In genomic region chr1:193654951-193655705, GRCh38 we compare ENCODE assay signal across 16 cellular contexts.
A peak's percentile ranks its signal among the peaks of the same experiment; 100 is the strongest.
DNase-seq lines count a peak whose midpoint lies in the region; ATAC-seq and TF ChIP-seq lines count a peak whose summit lies in the region.
"Had no signal": no experiment of that assay in that cellular context is flagged by ENCODE, and none has a peak within 500 bp of the region (broad histone marks: within the 10 kb centered on the region; RNA-seq: fewer than 3 reads in every experiment).

No MANE protein-coding gene starts in this region.

- no peaks in the 10 kb centered on the region for H3K4me1 Mint-ChIP-seq in stimulated activated naive B cell treated with anti-CD40 and anti-IgM and Interleukin-4, amounts not matched to agents 10 μg/mL and 1 μg/mL and 100 μg/mL, for 72 hours
- H3K4me1 Mint-ChIP-seq: CD8-positive, alpha-beta memory T cell; stimulated activated naive CD8-positive, alpha-beta T cell treated with anti-CD3 and anti-CD28 coated beads, Interleukin-15, amount 100 ng/mL, for 72 hours had no signal

- H3K9me3 Mint-ChIP-seq in stimulated activated naive B cell treated with anti-CD40 and anti-IgM and Interleukin-4, amounts not matched to agents 10 μg/mL and 1 μg/mL and 100 μg/mL, for 72 hours, result peaks cover 16 to 18% of the 10 kb centered on the region in 2 donors

- H3K27ac Mint-ChIP-seq in stimulated activated naive B cell treated with anti-CD40 and anti-IgM and Interleukin-4, amounts not matched to agents 10 μg/mL and 1 μg/mL and 100 μg/mL, for 72 hours, result peak overlapping the region; percentile 11
- H3K27ac Mint-ChIP-seq: activated CD4-positive, alpha-beta T cell treated with anti-CD3 and anti-CD28 coated beads, Interleukin-2, amount 10 ng/mL, durations not matched to agents 24 days and 14 days; activated T-cell treated with anti-CD3 and anti-CD28 coated beads, Interleukin-2, amount 50 U/mL, for 24 hours; CD8-positive, alpha-beta memory T cell; stimulated activated naive CD8-positive, alpha-beta T cell treated with anti-CD3 and anti-CD28 coated beads, Interleukin-15, amount 100 ng/mL, for 72 hours had no signal

- DNase-seq in Right ventricle myocardium inferior (ENCODE audit: missing footprints) (no peak), cardiac septum (ENCODE audit: low spot score) (no peak), T1000 (lab: John Stamatoyannopoulos, UW) (peak; percentile 44), fibroblast of pulmonary artery (ENCODE audit: low read depth) (peak; percentile 29), cortex of kidney (lab: John Stamatoyannopoulos, UW) (no peak), DMS 273 treated with DMSO at 0.1 percent for 48 hours (lab: John Stamatoyannopoulos, UW) (no peak)
- DNase-seq in stimulated activated naive B cell treated with anti-CD40 and anti-IgM and Interleukin-4, amounts not matched to agents 10 μg/mL and 1 μg/mL and 100 μg/mL, for 72 hours, result no peak
- DNase-seq: ACHN; activated CD4-positive, alpha-beta T cell treated with anti-CD3 and anti-CD28 coated beads, Interleukin-2, amount 10 ng/mL, durations not matched to agents 24 days and 14 days; activated T-cell treated with anti-CD3 and anti-CD28 coated beads, Interleukin-2, amount 50 U/mL, for 24 hours; CD8-positive, alpha-beta memory T cell; colonic mucosa; NCI-H526 treated with DMSO at 0.1 percent for 48 hours; nucleus accumbens; stimulated activated naive CD8-positive, alpha-beta T cell treated with anti-CD3 and anti-CD28 coated beads, Interleukin-15, amount 100 ng/mL, for 72 hours had no signal

- H3K4me3 Mint-ChIP-seq in stimulated activated naive B cell treated with anti-CD40 and anti-IgM and Interleukin-4, amounts not matched to agents 10 μg/mL and 1 μg/mL and 100 μg/mL, for 72 hours, result no peak overlapping the region
- H3K4me3 Mint-ChIP-seq: activated CD4-positive, alpha-beta T cell treated with anti-CD3 and anti-CD28 coated beads, Interleukin-2, amount 10 ng/mL, durations not matched to agents 24 days and 14 days; activated T-cell treated with anti-CD3 and anti-CD28 coated beads, Interleukin-2, amount 50 U/mL, for 24 hours; CD8-positive, alpha-beta memory T cell; stimulated activated naive CD8-positive, alpha-beta T cell treated with anti-CD3 and anti-CD28 coated beads, Interleukin-15, amount 100 ng/mL, for 72 hours had no signal

- peaks cover 4 to 10% of the 10 kb centered on the region in 2 donors for H3K36me3 Mint-ChIP-seq in stimulated activated naive B cell treated with anti-CD40 and anti-IgM and Interleukin-4, amounts not matched to agents 10 μg/mL and 1 μg/mL and 100 μg/mL, for 72 hours

- no peak for TF ChIP-seq CTCF in fibroblast of pulmonary artery (IDR thresholded peaks at IDR 0.05; ENCODE audit: low read length, missing control alignments)

- H3K27me3 Mint-ChIP-seq in stimulated activated naive B cell treated with anti-CD40 and anti-IgM and Interleukin-4, amounts not matched to agents 10 μg/mL and 1 μg/mL and 100 μg/mL, for 72 hours, result peaks cover 13 to 25% of the 10 kb centered on the region in 2 donors
- H3K27me3 Mint-ChIP-seq: activated CD4-positive, alpha-beta T cell treated with anti-CD3 and anti-CD28 coated beads, Interleukin-2, amount 10 ng/mL, durations not matched to agents 24 days and 14 days; activated T-cell treated with anti-CD3 and anti-CD28 coated beads, Interleukin-2, amount 50 U/mL, for 24 hours; CD8-positive, alpha-beta memory T cell; stimulated activated naive CD8-positive, alpha-beta T cell treated with anti-CD3 and anti-CD28 coated beads, Interleukin-15, amount 100 ng/mL, for 72 hours had no signal

- no peak overlapping the region for H3K4me3 ChIP-seq in fibroblast of pulmonary artery (replicated peaks; ENCODE audit: low read depth, low read length)
- H3K4me3 ChIP-seq: colonic mucosa had no signal

- intact Hi-C loops in Right ventricle myocardium inferior (cut with DNase I), result loop anchor here (10.0 kb wide), 1 partner anchor 410 kb away; no protein-coding TSS in a partner anchor
- intact Hi-C loops in cardiac septum (cut with DNase I), result loop anchor here (5.0 kb wide), 2 partner anchors 58 to 248 kb away; no protein-coding TSS in a partner anchor

- peak; percentile 81 for ATAC-seq in Right ventricle myocardium inferior
- no peak for ATAC-seq in stimulated activated naive B cell treated with anti-CD40 and anti-IgM and Interleukin-4, amounts not matched to agents 10 μg/mL and 1 μg/mL and 100 μg/mL, for 72 hours (replicated peaks)
- no peak for ATAC-seq in HG02938 (IDR thresholded peaks at IDR 0.05; ENCODE audit: unreplicated experiment)
- ATAC-seq: stimulated activated naive CD8-positive, alpha-beta T cell treated with anti-CD3 and anti-CD28 coated beads, Interleukin-15, amount 100 ng/mL, for 72 hours had no signal

Comparison
In these comparisons a context has a peak if more than half of its experiments do, and no peak if none do; other contexts are left out.
1. DNase-seq: peak in T1000 (single experiment) and fibroblast of pulmonary artery (single experiment); none in Right ventricle myocardium inferior (single experiment), cardiac septum (single experiment), stimulated activated naive B cell treated with anti-CD40 and anti-IgM and Interleukin-4, amounts not matched to agents 10 μg/mL and 1 μg/mL and 100 μg/mL, for 72 hours (single experiment), cortex of kidney (single experiment) and DMS 273 treated with DMSO at 0.1 percent for 48 hours (single experiment).